In genomic region chr9:114276908-114277821, GRCh38 we compare ENCODE assay signal across 10 cellular contexts. TPM values are rescaled to one million over a fixed set of nuclear protein-coding genes. Genes with fewer than 3 reads are reported as not detected.
DNase-seq lines count a peak whose midpoint lies in the region; ATAC-seq and TF ChIP-seq lines count a peak whose summit lies in the region.
"Had no signal": no experiment of that assay in that cellular context is flagged by ENCODE, and none has a peak within 500 bp of the region (broad histone marks: within the 10 kb centered on the region; RNA-seq: fewer than 3 reads in every experiment).

No MANE protein-coding gene starts in this region.

- no peak for ATAC-seq in GM19023 (IDR thresholded peaks at IDR 0.05; ENCODE audit: unreplicated experiment)

- no peaks in the 10 kb centered on the region for H3K27me3 ChIP-seq in SJCRH30
- H3K27me3 ChIP-seq: Peyer's patch had no signal

- no peaks in the 10 kb centered on the region for H3K9me3 ChIP-seq in SJCRH30 (replicated peaks)
- H3K9me3 ChIP-seq: Peyer's patch had no signal

- TF ChIP-seq CTCF in fibroblast of pulmonary artery (IDR thresholded peaks at IDR 0.05; ENCODE audit: low read length, missing control alignments): no peak

- H3K4me1 ChIP-seq in SJCRH30: peaks cover 39% of the 10 kb centered on the region
- H3K4me1 ChIP-seq: Peyer's patch had no signal

- no peaks in the 10 kb centered on the region for H3K36me3 ChIP-seq in SJCRH30
- H3K36me3 ChIP-seq: Peyer's patch had no signal

- DNase-seq in GM04504 (ENCODE audit: low read depth) (peak; percentile 95), SJCRH30 (peak; percentile 84 to 86), fibroblast of pulmonary artery (ENCODE audit: low read depth) (peak; percentile 91), renal cortical epithelial cell (ENCODE audit: low read depth) (peak; percentile 92), KG1 (lab: John Stamatoyannopoulos, UW) (no peak)
- no peak for DNase-seq in effector CD8-positive, alpha-beta T cell (lab: John Stamatoyannopoulos, UW)
- DNase-seq in activated CD4-positive, alpha-beta T cell treated with anti-CD3 and anti-CD28 coated beads, Interleukin-2, amount 50 U/mL, for 1 hour: no peak
- DNase-seq: activated T-cell treated with anti-CD3 and anti-CD28 coated beads, Interleukin-2, amount 50 U/mL, for 1 hour had no signal

- H3K27ac ChIP-seq in SJCRH30: peak overlapping the region; percentile 60
- H3K27ac ChIP-seq: Peyer's patch had no signal

- H3K4me3 ChIP-seq in SJCRH30 (no peak overlapping the region), fibroblast of pulmonary artery (replicated peaks; ENCODE audit: low read depth, low read length) (no peak overlapping the region)
- H3K4me3 ChIP-seq: Peyer's patch had no signal

RNA-seq across cellular contexts. Expression of gene ORM1, which starts 45.7 kb away (rescaled TPM):
- total RNA-seq in SJCRH30 (2014; rRNA removed; shearing (Covaris generic)): not detected in 2 replicates
- not detected in 2 replicates for total RNA-seq in renal cortical epithelial cell
- total RNA-seq: Peyer's patch had no signal

RNA-seq across cellular contexts. Expression of gene ORM2, which starts 52.5 kb away (rescaled TPM):
- not detected in 2 replicates for total RNA-seq in SJCRH30 (2014; rRNA removed; shearing (Covaris generic))
- total RNA-seq in renal cortical epithelial cell: not detected in 2 replicates
- total RNA-seq: Peyer's patch had no signal

Comparison
In these comparisons a context has a peak if more than half of its experiments do, and no peak if none do; other contexts are left out.
1. DNase-seq: peak in GM04504 (single experiment), SJCRH30 (2 of 2), fibroblast of pulmonary artery (single experiment) and renal cortical epithelial cell (single experiment); none in effector CD8-positive, alpha-beta T cell (single experiment), KG1 (single experiment) and activated CD4-positive, alpha-beta T cell treated with anti-CD3 and anti-CD28 coated beads, Interleukin-2, amount 50 U/mL, for 1 hour (single experiment).